ENCODE assay signal across 8 cellular contexts in genomic region chr1:184385863-184386262, GRCh38. TPM values are rescaled to one million over a fixed set of nuclear protein-coding genes. Genes with fewer than 3 reads are reported as not detected.
A peak's percentile ranks its signal among the peaks of the same experiment; 100 is the strongest.
DNase-seq lines count a peak whose midpoint lies in the region; ATAC-seq, FAIRE-seq and TF ChIP-seq lines count a peak whose summit lies in the region.

No MANE protein-coding gene starts in this region.

- H3K4me3 Mint-ChIP-seq in activated T-cell treated with anti-CD3 and anti-CD28 coated beads, Interleukin-2, amount 50 U/mL, for 24 hours, result peak overlapping the region; percentile 73

- H3K36me3 ChIP-seq in HepG2 (replicated peaks in 1 of 2; ENCODE audit: control insufficient read depth in 1 of 2, insufficient read depth in 2 of 2, low read length in 2 of 2), result no peaks in the 10 kb centered on the region
- H3K36me3 ChIP-seq in thymus (ENCODE audit: control insufficient read depth, insufficient read depth), result no peaks in the 10 kb centered on the region

- H2AFZ ChIP-seq in HepG2 (ENCODE audit: low read length), result no peak overlapping the region

- in situ Hi-C loops in HepG2 (cut with HindIII; ENCODE audit: extremely low pct_ligation_motif_present, low pct_unique_long_range_greater_than_20kb), result no loop called here

- no peaks in the 10 kb centered on the region for H4K20me1 ChIP-seq in HepG2 (ENCODE audit: insufficient read depth, low read length)

- BruUV-seq in HepG2 (replicated peaks; lab: Mats Ljungman, UMichigan), result no TSS peak

- H3K27me3 ChIP-seq in HepG2 (ENCODE audit: control insufficient read depth in 1 of 2, insufficient read depth in 2 of 2, low read length in 2 of 2) (peaks cover 5 to 48% of the 10 kb centered on the region in 2 experiments), thymus (ENCODE audit: control insufficient read depth, insufficient read depth) (peaks cover 7% of the 10 kb centered on the region)

- no peak for TF ChIP-seq CTCF in HepG2 (CRISPR knock-in tag; IDR thresholded peaks at IDR 0.05)

- CTCF ChIA-PET in HepG2 (lab: Yijun Ruan, JAX; ENCODE audit: low intra/inter-chr PET ratio, low total read pairs), result no interaction called here

- ATAC-seq in HepG2, result no peak
- no peak for ATAC-seq in HG02798 (IDR thresholded peaks at IDR 0.05; ENCODE audit: poor library complexity, unreplicated experiment)

- H3K27ac ChIP-seq in HepG2 (ENCODE audit: extremely low read length, insufficient read depth, low read length) (no peak overlapping the region), thymus (ENCODE audit: low read depth) (no peak overlapping the region)

- no peak for FAIRE-seq in HepG2 (lab: Jason Lieb, UNC)

- H3K4me2 ChIP-seq in HepG2 (ENCODE audit: low read depth, low read length), result peak overlapping the region; percentile 67; the same call in 1 of the 2 replicates

- no peaks in the 10 kb centered on the region for H3K9me3 Mint-ChIP-seq in activated T-cell treated with anti-CD3 and anti-CD28 coated beads, Interleukin-2, amount 50 U/mL, for 24 hours

- H3K4me1 Mint-ChIP-seq in activated T-cell treated with anti-CD3 and anti-CD28 coated beads, Interleukin-2, amount 50 U/mL, for 24 hours (ENCODE audit: low read depth), result peaks cover 16% of the 10 kb centered on the region

- no peaks in the 10 kb centered on the region for H3K36me3 Mint-ChIP-seq in activated T-cell treated with anti-CD3 and anti-CD28 coated beads, Interleukin-2, amount 50 U/mL, for 24 hours (ENCODE audit: low read depth)

- no peak overlapping the region for H3K9ac ChIP-seq in HepG2 (ENCODE audit: insufficient read depth, low read depth, low read length)

- no peaks in the 10 kb centered on the region for H3K9me3 ChIP-seq in HepG2 (ENCODE audit: low read length)
- H3K9me3 ChIP-seq in thymus (ENCODE audit: control insufficient read depth), result no peaks in the 10 kb centered on the region

- TF ChIP-seq RAD21 in HepG2 (CRISPR knock-in tag; IDR thresholded peaks at IDR 0.05), result no peak

- no peak for TF ChIP-seq EP300 in HepG2 (IDR thresholded peaks at IDR 0.05; ENCODE audit: low read depth in 2 of 2, low read length in 2 of 2)
- TF ChIP-seq EP300 in HepG2 (CRISPR knock-in tag; IDR thresholded peaks at IDR 0.05; ENCODE audit: borderline replicate concordance), result no peak

- H3K4me1 ChIP-seq in HepG2 (ENCODE audit: insufficient read depth, low read length) (peaks cover 17% of the 10 kb centered on the region), thymus (ENCODE audit: control insufficient read depth, insufficient read depth, low read length) (no peaks in the 10 kb centered on the region)

- H3K4me3 ChIP-seq in HepG2 (replicated peaks in 1 of 3; ENCODE audit: insufficient read depth in 1 of 3, low read depth in 2 of 3, low read length in 3 of 3) (peak overlapping the region in 1 of 3 experiments; percentile 73; a peak in 1 of 6 replicates), thymus (ENCODE audit: low read length) (peak overlapping the region; percentile 81)

- H3K27ac Mint-ChIP-seq in activated T-cell treated with anti-CD3 and anti-CD28 coated beads, Interleukin-2, amount 50 U/mL, for 24 hours, result no peak overlapping the region

- TF ChIP-seq POLR2A in HepG2 (IDR thresholded peaks at IDR 0.05; ENCODE audit: insufficient read depth in 1 of 2, low read depth in 2 of 2, low read length in 2 of 2), result no peak

- POLR2A ChIA-PET in HepG2 (lab: Yijun Ruan, JAX), result no interaction called here

- H3K27me3 Mint-ChIP-seq in activated T-cell treated with anti-CD3 and anti-CD28 coated beads, Interleukin-2, amount 50 U/mL, for 24 hours, result peaks cover 81% of the 10 kb centered on the region

- intact Hi-C loops in HepG2 (cut with micrococcal nuclease; ENCODE audit: unreplicated experiment), result loop anchor here (1.0 kb wide), 1 partner anchor 106 kb away; no protein-coding TSS in a partner anchor

- WGBS in HepG2 (ENCODE audit: low lambda C conversion rate), result 43% methylated on average over 11 of the region's 11 CpGs
- 83% methylated on average over 11 of the region's 11 CpGs for WGBS in thymus

- no peaks in the 10 kb centered on the region for H3K79me2 ChIP-seq in HepG2 (ENCODE audit: insufficient read depth, low read length)

- DNase-seq in activated T-cell treated with anti-CD3 and anti-CD28 coated beads, Interleukin-2, amount 50 U/mL, for 24 hours, result no peak
- DNase-seq in activated T-cell treated with anti-CD3 and anti-CD28 coated beads, Interleukin-2, amount 50 U/mL, for 1 hour, result no peak
- DNase-seq in astrocyte of the hippocampus (ENCODE audit: low read depth, low spot score) (peak; percentile 44), HepG2 (ENCODE audit: low spot score) (no peak), SIG-M5 (lab: John Stamatoyannopoulos, UW) (no peak), Kasumi-1 (lab: John Stamatoyannopoulos, UW) (no peak)

TF ChIP-seq in HepG2, 621 proteins besides CTCF, POLR2A, EP300 and RAD21:
- TF ChIP-seq ELF3 (CRISPR knock-in tag; IDR thresholded peaks at IDR 0.05), result no peak
- no peak for TF ChIP-seq MYC (CRISPR knock-in tag; IDR thresholded peaks at IDR 0.05; ENCODE audit: borderline replicate concordance)
- TF ChIP-seq UBTF (CRISPR knock-in tag; IDR thresholded peaks at IDR 0.05), result no peak

RNA-seq across cellular contexts. Expression of gene C1orf21, which starts 1.0 kb away (rescaled TPM):
- not detected in 2 replicates for total RNA-seq in HepG2 (2016; rRNA removed; fragmentation: Illumina TruSeq; extraction: Trizol)
- total RNA-seq in HepG2 (2016; cell fraction: cytosol; rRNA removed; fragmentation: Illumina TruSeq; extraction: Trizol; ENCODE audit: low read depth), result not detected in 2 replicates
- total RNA-seq in HepG2 (2016; cell fraction: insoluble cytoplasmic fraction; rRNA removed; fragmentation: Illumina TruSeq; extraction: Trizol), result not detected in 2 replicates
- total RNA-seq in HepG2 (2016; cell fraction: membrane; rRNA removed; fragmentation: Illumina TruSeq; extraction: Trizol), result not detected in 2 replicates
- not detected in 2 replicates for total RNA-seq in HepG2 (2016; cell fraction: nucleus; rRNA removed; fragmentation: Illumina TruSeq; extraction: Trizol)
- polyA plus RNA-seq in HepG2 (2011; rRNA removed) (not detected in 2 replicates), thymus (42.7 TPM)
- polyA plus RNA-seq in HepG2 (2011; cell fraction: cytosol; rRNA removed), result not detected in 2 replicates
- not detected in 2 replicates for polyA plus RNA-seq in HepG2 (2011; cell fraction: nucleus; rRNA removed)
- polyA plus RNA-seq in HepG2 (2012), result not detected in 2 replicates
- not detected in 2 replicates for polyA plus RNA-seq in HepG2 (2016; cell fraction: cytosol; fragmentation: Illumina TruSeq; extraction: Trizol; ENCODE audit: low read depth)
- polyA plus RNA-seq in HepG2 (2016; cell fraction: insoluble cytoplasmic fraction; fragmentation: Illumina TruSeq; extraction: Trizol; ENCODE audit: low read depth), result not detected in 2 replicates
- not detected in 2 replicates for polyA plus RNA-seq in HepG2 (2016; cell fraction: membrane; fragmentation: Illumina TruSeq; extraction: Trizol; ENCODE audit: low read depth)
- polyA plus RNA-seq in HepG2 (2016; cell fraction: nucleus; fragmentation: Illumina TruSeq; extraction: Trizol; ENCODE audit: insufficient read depth, low read depth), result not detected in 2 replicates
- polyA minus RNA-seq in HepG2 (2011; rRNA and poly(A)+ RNA removed; ENCODE audit: low replicate concordance), result not detected in 2 replicates
- not detected in 2 replicates for polyA minus RNA-seq in HepG2 (2011; cell fraction: cytosol; rRNA and poly(A)+ RNA removed)
- polyA minus RNA-seq in HepG2 (2011; cell fraction: nucleus; rRNA and poly(A)+ RNA removed), result not detected in 2 replicates

Comparison
In these comparisons a context has a peak if more than half of its experiments do, and no peak if none do; other contexts are left out.
1. RNA of gene C1orf21, which starts 1.0 kb away (polyA plus RNA-seq): 42.7 TPM in thymus (single experiment); not detected in HepG2; every median in the first group is over 10 times any median in the second.